ENCODE assay signal across 7 cellular contexts in genomic region chr2:46914578-46915230, GRCh38. TPM values are rescaled to one million over a fixed set of nuclear protein-coding genes. Genes with fewer than 3 reads are reported as not detected.
DNase-seq lines count a peak whose midpoint lies in the region; ATAC-seq and TF ChIP-seq lines count a peak whose summit lies in the region.

No MANE protein-coding gene starts in this region.

- H3K9me3 ChIP-seq in right atrium auricular region = no peaks in the 10 kb centered on the region
- H3K9me3 ChIP-seq in spleen = no peaks in the 10 kb centered on the region

- H3K27ac Mint-ChIP-seq in WTC11 = peak overlapping the region; percentile 14

- POLR2A ChIA-PET in WTC11 (lab: Charles Lee) = no interaction called here

- no peak for ATAC-seq in WTC11
- ATAC-seq in GM19328 (IDR thresholded peaks at IDR 0.05; ENCODE audit: unreplicated experiment) = no peak

- H3K4me1 Mint-ChIP-seq in WTC11 = peaks cover 25% of the 10 kb centered on the region

- intact Hi-C loops in spleen (cut with DNase I; ENCODE audit: low total_unique reads) = no loop called here

- H3K27me3 ChIP-seq in right atrium auricular region = no peaks in the 10 kb centered on the region
- H3K27me3 ChIP-seq in spleen (replicated peaks in 1 of 7) = no peaks in the 10 kb centered on the region

- TF ChIP-seq CTCF in WTC11 (IDR thresholded peaks at IDR 0.05) = no peak
- TF ChIP-seq CTCF in right atrium auricular region (IDR thresholded peaks at IDR 0.05) = no peak
- no peak for TF ChIP-seq CTCF in spleen (IDR thresholded peaks at IDR 0.05 in 8 of 11, conservative IDR thresholded peaks at IDR 0.05 in 3 of 11)

- H3K4me3 ChIP-seq in right atrium auricular region (peak overlapping the region; percentile 99 to 100), spleen (peak overlapping the region; percentile 66 to 99 (median 90))

- H3K36me3 ChIP-seq in right atrium auricular region (peaks cover 11% of the 10 kb centered on the region), spleen (peaks cover 0 to 27% (median 10%) of the 10 kb centered on the region in 6 donors)

- peak overlapping the region; percentile 98 to 99 for H3K27ac ChIP-seq in right atrium auricular region
- H3K27ac ChIP-seq in spleen = peak overlapping the region in 7 of 8 donors; percentile 80 to 93 (median 92)

- 38 to 44% (median 41%) methylated on average over 11 of the region's 11 CpGs for WGBS in spleen, 5 donors

- H3K27me3 Mint-ChIP-seq in WTC11 (ENCODE audit: low read depth) = no peaks in the 10 kb centered on the region

- DNase-seq in HT-29 (ENCODE audit: low spot score) = peak; percentile 30
- DNase-seq in WTC11 (ENCODE audit: low spot score) = no peak
- DNase-seq in right atrium auricular region (ENCODE audit: low spot score) = no peak
- no peak for DNase-seq in spleen
- no peak for DNase-seq in mucosa of gallbladder (ENCODE audit: low spot score)
- DNase-seq in NCI-H2081 (lab: John Stamatoyannopoulos, UW) = no peak

- peaks cover 12% of the 10 kb centered on the region for H3K36me3 Mint-ChIP-seq in WTC11

- CTCF ChIA-PET in WTC11 (lab: Charles Lee) = no interaction called here

- TF ChIP-seq POLR2A in spleen (IDR thresholded peaks at IDR 0.05) = no peak

- peak overlapping the region; percentile 90 for H3K4me3 Mint-ChIP-seq in WTC11

- H3K4me1 ChIP-seq in right atrium auricular region (peaks cover 0 to 44% of the 10 kb centered on the region in 2 donors), spleen (peaks cover 29 to 85% (median 58%) of the 10 kb centered on the region in 6 donors)

- H3K9me3 Mint-ChIP-seq in WTC11 = no peaks in the 10 kb centered on the region

TF ChIP-seq in WTC11, 78 proteins besides CTCF, POLR2A, EP300 and RAD21:
- TF ChIP-seq ZNF512 (CRISPR knock-in tag; IDR thresholded peaks at IDR 0.05; ENCODE audit: borderline replicate concordance) (no peak), USF2 (CRISPR knock-in tag; IDR thresholded peaks at IDR 0.05) (peak; percentile 63)

RNA-seq across cellular contexts. Expression of gene MCFD2, which starts 0.9 kb away (rescaled TPM):
- 92.6 and 110 TPM in 2 replicates for total RNA-seq in HT-29 (2014; rRNA removed; shearing (Covaris generic))
- total RNA-seq in WTC11 (2021) (61.7 to 68.1 TPM (median 62.0 TPM) in 3 replicates), right atrium auricular region (10 to 100 TPM; 48.7 to 77.5 TPM), spleen (100 to 1,000 TPM in 1 of 7 donors, 10 to 100 TPM in 6; 53.4 to 112 (median 70.9) TPM), mucosa of gallbladder (78.9 TPM)
- polyA plus RNA-seq in spleen = 10 to 100 TPM; 10.3 to 22.3 (median 14.0) TPM

RNA-seq across cellular contexts. Expression of gene TTC7A, which starts 26.3 kb away (rescaled TPM):
- total RNA-seq in HT-29 (2014; rRNA removed; shearing (Covaris generic)) = 21.2 and 23.5 TPM in 2 replicates
- 12.3 to 17.4 TPM (median 12.8 TPM) in 3 replicates for total RNA-seq in WTC11 (2021)
- total RNA-seq in right atrium auricular region = 10 to 100 TPM in 1 of 2 donors, 1 to 10 TPM in 1; 5.8 to 11.2 TPM
- total RNA-seq in spleen = 10 to 100 TPM; 40.3 to 59.0 (median 47.6) TPM
- polyA plus RNA-seq in spleen = 10 to 100 TPM; 13.6 to 37.6 (median 17.7) TPM
- 29.3 TPM for total RNA-seq in mucosa of gallbladder
